ENCODE assay signal across 24 cellular contexts in genomic region chr1:208054885-208055507, GRCh38.
"Had no signal": no experiment of that assay in that cellular context is flagged by ENCODE, and none has a peak within 500 bp of the region (broad histone marks: within the 10 kb centered on the region; RNA-seq: fewer than 3 reads in every experiment).

No MANE protein-coding gene starts in this region.

- H3K4me3 Mint-ChIP-seq: activated CD4-positive, alpha-beta memory T cell treated with anti-CD3 and anti-CD28 coated beads, Interleukin-2, amount 10 ng/mL, durations not matched to agents 7 days and 5 days; activated CD4-positive, alpha-beta T cell treated with anti-CD3 and anti-CD28 coated beads, Interleukin-2, amount 10 ng/mL, durations not matched to agents 24 days and 14 days; activated naive CD4-positive, alpha-beta T cell treated with anti-CD3 and anti-CD28 coated beads, Interleukin-2, amount 10 ng/mL, durations not matched to agents 7 days and 5 days; effector memory CD8-positive, alpha-beta T cell; stimulated activated naive CD8-positive, alpha-beta T cell treated with anti-CD3 and anti-CD28 coated beads, Interleukin-15, amount 100 ng/mL, for 72 hours; T-helper 17 cell had no signal

- H3K4me3 ChIP-seq: body of pancreas, dorsolateral prefrontal cortex, esophagus muscularis mucosa, left ventricle myocardium inferior, right lobe of liver, skin epidermis, tibial artery had no signal

- H3K27me3 Mint-ChIP-seq: stimulated activated naive CD8-positive, alpha-beta T cell treated with anti-CD3 and anti-CD28 coated beads, Interleukin-15, amount 100 ng/mL, for 72 hours had no signal

- H3K27ac Mint-ChIP-seq: activated CD4-positive, alpha-beta memory T cell treated with anti-CD3 and anti-CD28 coated beads, Interleukin-2, amount 10 ng/mL, durations not matched to agents 7 days and 5 days; activated CD4-positive, alpha-beta T cell treated with anti-CD3 and anti-CD28 coated beads, Interleukin-2, amount 10 ng/mL, durations not matched to agents 24 days and 14 days; activated naive CD4-positive, alpha-beta T cell treated with anti-CD3 and anti-CD28 coated beads, Interleukin-2, amount 10 ng/mL, durations not matched to agents 7 days and 5 days; effector memory CD8-positive, alpha-beta T cell; T-helper 17 cell had no signal

- H3K27me3 ChIP-seq: body of pancreas, dorsolateral prefrontal cortex, esophagus muscularis mucosa, right lobe of liver, tibial artery had no signal

- H3K4me1 ChIP-seq: esophagus muscularis mucosa, left ventricle myocardium inferior, tibial artery had no signal

- DNase-seq: activated CD4-positive, alpha-beta memory T cell treated with anti-CD3 and anti-CD28 coated beads, Interleukin-2, amount 10 ng/mL, durations not matched to agents 7 days and 5 days; activated CD4-positive, alpha-beta T cell treated with anti-CD3 and anti-CD28 coated beads, Interleukin-2, amount 10 ng/mL, durations not matched to agents 24 days and 14 days; activated effector memory CD4-positive, alpha-beta T cell treated with anti-CD3 and anti-CD28 coated beads, Interleukin-2, amount 50 U/mL, for 16 hours; activated naive CD4-positive, alpha-beta T cell treated with anti-CD3 and anti-CD28 coated beads, Interleukin-2, amount 10 ng/mL, durations not matched to agents 7 days and 5 days; activated T-cell treated with anti-CD3 and anti-CD28 coated beads for 4 hours; body of pancreas; central memory CD4-positive, alpha-beta T cell; effector memory CD8-positive, alpha-beta T cell; glutamatergic neuron; hippocampal formation; kidney glomerular epithelial cell; left ventricle myocardium inferior; occipital lobe; right lobe of liver; stimulated activated CD4-positive, alpha-beta T cell treated with anti-CD3 and anti-CD28 coated beads, Interleukin-1b, Interleukin-23, amount 100 ng/mL, for 48 hours; stimulated activated naive CD8-positive, alpha-beta T cell treated with anti-CD3 and anti-CD28 coated beads, Interleukin-15, amount 100 ng/mL, for 72 hours; T-helper 17 cell; tibial artery had no signal

- H3K9me3 ChIP-seq: body of pancreas, esophagus muscularis mucosa, left ventricle myocardium inferior, right lobe of liver, tibial artery had no signal

- FAIRE-seq: colon, frontal cortex had no signal

- ATAC-seq: activated CD4-positive, CD25-positive, alpha-beta regulatory T cell treated with anti-CD3 and anti-CD28 coated beads, Interleukin-2, amount 50 U/mL, for 24 hours; body of pancreas; effector memory CD8-positive, alpha-beta T cell; right lobe of liver; stimulated activated naive CD8-positive, alpha-beta T cell treated with anti-CD3 and anti-CD28 coated beads, Interleukin-15, amount 100 ng/mL, for 72 hours; T-helper 17 cell had no signal

- H3K36me3 Mint-ChIP-seq: activated naive CD4-positive, alpha-beta T cell treated with anti-CD3 and anti-CD28 coated beads, Interleukin-2, amount 10 ng/mL, durations not matched to agents 7 days and 5 days had no signal

- H3K4me1 Mint-ChIP-seq: activated CD4-positive, alpha-beta memory T cell treated with anti-CD3 and anti-CD28 coated beads, Interleukin-2, amount 10 ng/mL, durations not matched to agents 7 days and 5 days; activated CD4-positive, alpha-beta T cell treated with anti-CD3 and anti-CD28 coated beads, Interleukin-2, amount 10 ng/mL, durations not matched to agents 24 days and 14 days; activated naive CD4-positive, alpha-beta T cell treated with anti-CD3 and anti-CD28 coated beads, Interleukin-2, amount 10 ng/mL, durations not matched to agents 7 days and 5 days; stimulated activated naive CD8-positive, alpha-beta T cell treated with anti-CD3 and anti-CD28 coated beads, Interleukin-15, amount 100 ng/mL, for 72 hours had no signal

- H3K9me3 Mint-ChIP-seq: activated CD4-positive, alpha-beta memory T cell treated with anti-CD3 and anti-CD28 coated beads, Interleukin-2, amount 10 ng/mL, durations not matched to agents 7 days and 5 days; activated CD4-positive, alpha-beta T cell treated with anti-CD3 and anti-CD28 coated beads, Interleukin-2, amount 10 ng/mL, durations not matched to agents 24 days and 14 days; activated naive CD4-positive, alpha-beta T cell treated with anti-CD3 and anti-CD28 coated beads, Interleukin-2, amount 10 ng/mL, durations not matched to agents 7 days and 5 days; effector memory CD8-positive, alpha-beta T cell; stimulated activated naive CD8-positive, alpha-beta T cell treated with anti-CD3 and anti-CD28 coated beads, Interleukin-15, amount 100 ng/mL, for 72 hours had no signal

- H3K27ac ChIP-seq: body of pancreas, esophagus muscularis mucosa, left ventricle myocardium inferior, right lobe of liver, skin epidermis, tibial artery had no signal
